13 cellular contexts compared by ENCODE assay signal in genomic region chr10:76779163-76779820, GRCh38.
A peak's percentile ranks its signal among the peaks of the same experiment; 100 is the strongest.
DNase-seq lines count a peak whose midpoint lies in the region; ATAC-seq and TF ChIP-seq lines count a peak whose summit lies in the region.
"Had no signal": no experiment of that assay in that cellular context is flagged by ENCODE, and none has a peak within 500 bp of the region (broad histone marks: within the 10 kb centered on the region; RNA-seq: fewer than 3 reads in every experiment).

No MANE protein-coding gene starts in this region.

- no peak for ATAC-seq in GM18517 (IDR thresholded peaks at IDR 0.05; ENCODE audit: unreplicated experiment)
- ATAC-seq in GM18868 (IDR thresholded peaks at IDR 0.05; ENCODE audit: unreplicated experiment) = no peak
- ATAC-seq: stimulated activated memory B cell treated with anti-CD40 and anti-IgM and Interleukin-4, amounts not matched to agents 10 μg/mL and 1 μg/mL and 100 μg/mL, for 72 hours; T-helper 17 cell had no signal

- no peak overlapping the region for H3K4me3 ChIP-seq in foreskin fibroblast (ENCODE audit: low read depth in 1 of 2, low read length in 2 of 2)
- H3K4me3 ChIP-seq: skin epidermis had no signal

- H3K9me3 ChIP-seq in ES-I3 (ENCODE audit: control insufficient read depth, insufficient read depth, low read length) = peaks cover under 1% of the 10 kb centered on the region; the same call in 1 of the 2 replicates

- H3K9ac ChIP-seq in ES-I3 (ENCODE audit: low read depth, low read length) = peak overlapping the region; percentile 11; the same call in 1 of the 2 replicates

- H3K36me3 ChIP-seq in ES-I3 (ENCODE audit: insufficient read depth, low read length) = no peaks in the 10 kb centered on the region

- DNase-seq in RKO (ENCODE audit: low spot score) (peak; percentile 3), foreskin fibroblast (peak; percentile 35 to 71), pons (ENCODE audit: low spot score) (peak; percentile 7), NCI-H187 (lab: John Stamatoyannopoulos, UW) (no peak), NCI-H2107 treated with DMSO at 0.1 percent for 48 hours (lab: John Stamatoyannopoulos, UW; ENCODE audit: unreplicated experiment) (no peak)
- DNase-seq: cortex of kidney, DMS79 treated with DMSO at 0.1 percent for 48 hours, T-helper 17 cell had no signal

- peaks cover 14% of the 10 kb centered on the region; the same call in 1 of the 2 replicates for H3K4me1 ChIP-seq in ES-I3 (ENCODE audit: insufficient read depth, low read length)

- TF ChIP-seq CTCF in foreskin fibroblast (IDR thresholded peaks at IDR 0.05; ENCODE audit: low read depth, low read length) = no peak

Comparison
In these comparisons a context has a peak if more than half of its experiments do, and no peak if none do; other contexts are left out.
1. DNase-seq: peak in RKO (single experiment), foreskin fibroblast (2 of 2) and pons (single experiment); none in NCI-H187 (0 of 2) and NCI-H2107 treated with DMSO at 0.1 percent for 48 hours (single experiment).